29 cellular contexts compared by ENCODE assay signal in the genomic region with DNA sequence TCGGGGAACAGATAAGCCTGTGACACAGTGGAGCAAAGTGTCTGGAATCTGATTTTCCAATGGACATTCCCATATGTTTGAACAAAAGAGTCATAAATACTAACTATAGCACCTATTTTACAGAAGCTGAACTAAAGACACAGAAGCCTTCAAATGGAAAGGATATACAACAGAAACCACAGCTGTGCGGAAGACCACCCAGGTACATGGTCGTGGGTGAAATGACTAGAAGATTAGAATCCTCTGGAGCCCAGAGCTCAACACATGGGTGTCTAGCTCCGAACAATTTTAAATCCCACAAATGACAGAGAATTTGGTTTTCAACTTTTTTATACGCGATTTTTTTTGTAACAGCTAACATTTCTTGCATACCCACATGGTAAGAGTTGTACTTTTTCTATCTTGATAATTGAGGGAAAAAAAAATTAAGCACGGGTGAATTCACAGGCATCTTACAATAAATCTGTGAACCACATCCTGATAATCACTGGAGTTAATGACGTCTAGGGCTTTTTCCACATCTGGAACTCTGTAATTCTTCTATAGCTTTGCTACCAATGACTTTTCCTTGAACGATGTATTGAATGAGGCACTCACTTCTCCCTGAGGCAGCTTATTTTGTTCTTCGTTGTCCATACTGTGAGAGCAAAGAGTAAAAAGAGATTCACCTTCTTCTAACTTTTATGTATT.
"Had no signal": no experiment of that assay in that cellular context is flagged by ENCODE, and none has a peak within 500 bp of the region (broad histone marks: within the 10 kb centered on the region; RNA-seq: fewer than 3 reads in every experiment).

No MANE protein-coding gene starts in this region.

- H3K27me3 ChIP-seq: ascending aorta, gastrocnemius medialis, uterus had no signal

- H3K4me1 ChIP-seq: ascending aorta, gastrocnemius medialis, uterus had no signal

- H3K36me3 Mint-ChIP-seq: activated CD4-positive, alpha-beta memory T cell treated with anti-CD3 and anti-CD28 coated beads for 36 hours; activated naive CD4-positive, alpha-beta T cell treated with anti-CD3 and anti-CD28 coated beads, Interleukin-2, amount 10 ng/mL, durations not matched to agents 7 days and 5 days; activated naive CD8-positive, alpha-beta T cell treated with anti-CD3 and anti-CD28 coated beads, Interleukin-2, amount 10 ng/mL, durations not matched to agents 7 days and 5 days; stimulated activated effector memory CD8-positive, alpha-beta T cell treated with anti-CD3 and anti-CD28 coated beads, Interleukin-12 subunit alpha, Interleukin-12 subunit beta, amount 100 ng/mL, for 72 hours; type B pancreatic cell had no signal

- H3K27ac Mint-ChIP-seq: activated CD4-positive, alpha-beta memory T cell treated with anti-CD3 and anti-CD28 coated beads for 36 hours; activated naive CD4-positive, alpha-beta T cell treated with anti-CD3 and anti-CD28 coated beads, Interleukin-2, amount 10 ng/mL, durations not matched to agents 7 days and 5 days; activated naive CD8-positive, alpha-beta T cell treated with anti-CD3 and anti-CD28 coated beads, Interleukin-2, amount 10 ng/mL, durations not matched to agents 7 days and 5 days; activated T-cell treated with anti-CD3 and anti-CD28 coated beads, Interleukin-2, amount 50 U/mL, for 24 hours; nephron; stimulated activated effector memory CD8-positive, alpha-beta T cell treated with anti-CD3 and anti-CD28 coated beads, Interleukin-12 subunit alpha, Interleukin-12 subunit beta, amount 100 ng/mL, for 72 hours; stimulated activated naive CD8-positive, alpha-beta T cell treated with anti-CD3 and anti-CD28 coated beads, Interleukin-15, Interleukin-2, amounts not matched to agents 100 ng/mL and 50 ng/mL, for 24 hours; T-helper 17 cell; type B pancreatic cell had no signal

- DNase-seq: activated CD4-positive, alpha-beta memory T cell treated with anti-CD3 and anti-CD28 coated beads for 36 hours; activated CD4-positive, alpha-beta T cell treated with anti-CD3 and anti-CD28 coated beads for 48 hours; activated CD8-positive, alpha-beta memory T cell treated with anti-CD3 and anti-CD28 coated beads, Interleukin-2, amount 50 U/mL, for 4 hours; activated gamma-delta T cell; activated naive CD4-positive, alpha-beta T cell treated with anti-CD3 and anti-CD28 coated beads, Interleukin-2, amount 10 ng/mL, durations not matched to agents 7 days and 5 days; activated naive CD8-positive, alpha-beta T cell treated with anti-CD3 and anti-CD28 coated beads, Interleukin-2, amount 10 ng/mL, durations not matched to agents 7 days and 5 days; activated T-cell treated with anti-CD3 and anti-CD28 coated beads, Interleukin-2, amount 50 U/mL, for 24 hours; dermis blood vessel endothelial cell; effector CD4-positive, alpha-beta T cell; gastrocnemius medialis; glutamatergic neuron; islet precursor cell; left ventricle myocardium inferior; mammary epithelial cell; stimulated activated CD4-positive, alpha-beta T cell treated with anti-CD3 and anti-CD28 coated beads, Interleukin-4, amount 100 ng/mL, for 24 hours; T-helper 17 cell; T1000; uterus; WERI-Rb-1 had no signal

- H3K27me3 Mint-ChIP-seq: activated CD4-positive, alpha-beta memory T cell treated with anti-CD3 and anti-CD28 coated beads for 36 hours; activated naive CD4-positive, alpha-beta T cell treated with anti-CD3 and anti-CD28 coated beads, Interleukin-2, amount 10 ng/mL, durations not matched to agents 7 days and 5 days; activated naive CD8-positive, alpha-beta T cell treated with anti-CD3 and anti-CD28 coated beads, Interleukin-2, amount 10 ng/mL, durations not matched to agents 7 days and 5 days; activated T-cell treated with anti-CD3 and anti-CD28 coated beads, Interleukin-2, amount 50 U/mL, for 24 hours; central memory CD8-positive, alpha-beta T cell; stimulated activated naive CD8-positive, alpha-beta T cell treated with anti-CD3 and anti-CD28 coated beads, Interleukin-15, Interleukin-2, amounts not matched to agents 100 ng/mL and 50 ng/mL, for 24 hours; T-helper 17 cell; type B pancreatic cell had no signal

- H3K4me3 Mint-ChIP-seq: activated CD4-positive, alpha-beta memory T cell treated with anti-CD3 and anti-CD28 coated beads for 36 hours; activated naive CD4-positive, alpha-beta T cell treated with anti-CD3 and anti-CD28 coated beads, Interleukin-2, amount 10 ng/mL, durations not matched to agents 7 days and 5 days; activated naive CD8-positive, alpha-beta T cell treated with anti-CD3 and anti-CD28 coated beads, Interleukin-2, amount 10 ng/mL, durations not matched to agents 7 days and 5 days; activated T-cell treated with anti-CD3 and anti-CD28 coated beads, Interleukin-2, amount 50 U/mL, for 24 hours; central memory CD8-positive, alpha-beta T cell; nephron; stimulated activated effector memory CD8-positive, alpha-beta T cell treated with anti-CD3 and anti-CD28 coated beads, Interleukin-12 subunit alpha, Interleukin-12 subunit beta, amount 100 ng/mL, for 72 hours; stimulated activated naive CD8-positive, alpha-beta T cell treated with anti-CD3 and anti-CD28 coated beads, Interleukin-15, Interleukin-2, amounts not matched to agents 100 ng/mL and 50 ng/mL, for 24 hours; T-helper 17 cell; type B pancreatic cell had no signal

- H3K36me3 ChIP-seq: ascending aorta, gastrocnemius medialis, left ventricle myocardium inferior, thoracic aorta, uterus, WERI-Rb-1 had no signal

- H3K9me3 Mint-ChIP-seq: activated CD4-positive, alpha-beta memory T cell treated with anti-CD3 and anti-CD28 coated beads for 36 hours; activated naive CD4-positive, alpha-beta T cell treated with anti-CD3 and anti-CD28 coated beads, Interleukin-2, amount 10 ng/mL, durations not matched to agents 7 days and 5 days; activated naive CD8-positive, alpha-beta T cell treated with anti-CD3 and anti-CD28 coated beads, Interleukin-2, amount 10 ng/mL, durations not matched to agents 7 days and 5 days; activated T-cell treated with anti-CD3 and anti-CD28 coated beads, Interleukin-2, amount 50 U/mL, for 24 hours; nephron; stimulated activated effector memory CD8-positive, alpha-beta T cell treated with anti-CD3 and anti-CD28 coated beads, Interleukin-12 subunit alpha, Interleukin-12 subunit beta, amount 100 ng/mL, for 72 hours; stimulated activated naive CD8-positive, alpha-beta T cell treated with anti-CD3 and anti-CD28 coated beads, Interleukin-15, Interleukin-2, amounts not matched to agents 100 ng/mL and 50 ng/mL, for 24 hours had no signal

- H3K9me3 ChIP-seq: ascending aorta, gastrocnemius medialis, left ventricle myocardium inferior, thoracic aorta, uterus had no signal

- ATAC-seq: activated CD4-positive, CD25-positive, alpha-beta regulatory T cell treated with anti-CD3 and anti-CD28 coated beads, Interleukin-2, amount 50 U/mL, for 24 hours; gastrocnemius medialis; sciatic nerve; stimulated activated effector memory CD8-positive, alpha-beta T cell treated with anti-CD3 and anti-CD28 coated beads, Interleukin-12 subunit alpha, Interleukin-12 subunit beta, amount 100 ng/mL, for 72 hours; T-helper 17 cell had no signal

- H3K4me1 Mint-ChIP-seq: activated naive CD4-positive, alpha-beta T cell treated with anti-CD3 and anti-CD28 coated beads, Interleukin-2, amount 10 ng/mL, durations not matched to agents 7 days and 5 days; activated naive CD8-positive, alpha-beta T cell treated with anti-CD3 and anti-CD28 coated beads, Interleukin-2, amount 10 ng/mL, durations not matched to agents 7 days and 5 days; central memory CD8-positive, alpha-beta T cell; T-helper 17 cell had no signal

- H3K27ac ChIP-seq: ascending aorta, gastrocnemius medialis, left ventricle myocardium inferior, skin epidermis, thoracic aorta, uterus, WERI-Rb-1 had no signal

- H3K4me3 ChIP-seq: ascending aorta, gastrocnemius medialis, left ventricle myocardium inferior, skin epidermis, thoracic aorta, uterus had no signal
